Comparison of ENCODE assay signal across 21 cellular contexts in genomic region chr12:132741620-132742019, GRCh38.
"Had no signal": no experiment of that assay in that cellular context is flagged by ENCODE, and none has a peak within 500 bp of the region (broad histone marks: within the 10 kb centered on the region; RNA-seq: fewer than 3 reads in every experiment).

No MANE protein-coding gene starts in this region.

- H3K27me3 ChIP-seq: heart right ventricle, left lung, spleen, stomach, transverse colon had no signal

- H3K4me3 ChIP-seq: coronary artery, heart right ventricle, left lung, lower lobe of right lung, spleen, stomach, thoracic aorta, transverse colon had no signal

- ATAC-seq: esophagus mucosa, left lung, lower lobe of right lung, sciatic nerve had no signal

- H3K9me3 ChIP-seq: heart right ventricle, left lung, lower lobe of right lung, spleen, stomach, thoracic aorta, transverse colon had no signal

- H3K27ac ChIP-seq: coronary artery, left lung, lower lobe of right lung, spleen, stomach, thoracic aorta, transverse colon had no signal

- H3K4me1 Mint-ChIP-seq: neural crest cell had no signal

- H3K4me3 Mint-ChIP-seq: neural crest cell had no signal

- H3K4me1 ChIP-seq: left lung, lower lobe of right lung, spleen, stomach, transverse colon had no signal

- DNase-seq: effector CD8-positive, alpha-beta T cell; heart right ventricle; hypothalamus; islet precursor cell; mesenchymal stem cell; midbrain; spleen; stimulated activated CD4-positive, alpha-beta T cell treated with anti-CD3 and anti-CD28 coated beads, Interleukin-15, amount 100 ng/mL, for 24 hours; stimulated activated CD4-positive, alpha-beta T cell treated with anti-CD3 and anti-CD28 coated beads, Interleukin-1b, Interleukin-23, amount 100 ng/mL, for 48 hours; stimulated activated CD4-positive, alpha-beta T cell treated with anti-CD3 and anti-CD28 coated beads, Interleukin-4, amount 100 ng/mL, for 24 hours; stimulated activated naive CD4-positive, alpha-beta T cell; stomach; substantia nigra; transverse colon had no signal
